20 cellular contexts compared by ENCODE assay signal in genomic region chr2:197437380-197437779, GRCh38.
"Had no signal": no experiment of that assay in that cellular context is flagged by ENCODE, and none has a peak within 500 bp of the region (broad histone marks: within the 10 kb centered on the region; RNA-seq: fewer than 3 reads in every experiment).

No MANE protein-coding gene starts in this region.

- H3K4me3 Mint-ChIP-seq: activated T-cell treated with anti-CD3 and anti-CD28 coated beads, Interleukin-2, amount 50 U/mL, for 4 hours; stimulated activated naive B cell treated with anti-CD40 and anti-IgM and Interleukin-4, amounts not matched to agents 10 μg/mL and 1 μg/mL and 100 μg/mL, for 72 hours had no signal

- H3K27ac ChIP-seq: cardiac muscle cell, esophagus squamous epithelium, heart right ventricle, left ventricle myocardium inferior, spleen, thoracic aorta, upper lobe of right lung, WERI-Rb-1 had no signal

- H3K27me3 Mint-ChIP-seq: activated CD8-positive, alpha-beta T cell treated with anti-CD3 and anti-CD28 coated beads for 36 hours; stimulated activated naive B cell treated with anti-CD40 and anti-IgM and Interleukin-4, amounts not matched to agents 10 μg/mL and 1 μg/mL and 100 μg/mL, for 72 hours had no signal

- H3K9me3 ChIP-seq: esophagus squamous epithelium, heart right ventricle, left ventricle myocardium inferior, spleen, thoracic aorta, upper lobe of right lung had no signal

- DNase-seq: activated CD8-positive, alpha-beta T cell treated with anti-CD3 and anti-CD28 coated beads for 36 hours; activated naive CD4-positive, alpha-beta T cell treated with anti-CD3 and anti-CD28 coated beads, Interleukin-2, amount 50 U/mL, for 16 hours; activated T-cell treated with anti-CD3 and anti-CD28 coated beads, Interleukin-2, amount 50 U/mL, for 4 hours; amniotic stem cell; dermis blood vessel endothelial cell; effector memory CD4-positive, alpha-beta T cell; esophagus squamous epithelium; heart right ventricle; kidney glomerular epithelial cell; left ventricle myocardium inferior; mammary epithelial cell; midbrain; spleen; stimulated activated naive B cell treated with anti-CD40 and anti-IgM and Interleukin-4, amounts not matched to agents 10 μg/mL and 1 μg/mL and 100 μg/mL, for 72 hours; T-cell; upper lobe of right lung; WERI-Rb-1 had no signal

- H3K36me3 ChIP-seq: cardiac muscle cell, esophagus squamous epithelium, heart right ventricle, left ventricle myocardium inferior, spleen, thoracic aorta, upper lobe of right lung had no signal

- H3K27me3 ChIP-seq: cardiac muscle cell, esophagus squamous epithelium, heart right ventricle, spleen, upper lobe of right lung had no signal

- H3K9me3 Mint-ChIP-seq: activated CD8-positive, alpha-beta T cell treated with anti-CD3 and anti-CD28 coated beads for 36 hours; activated T-cell treated with anti-CD3 and anti-CD28 coated beads, Interleukin-2, amount 50 U/mL, for 4 hours; stimulated activated naive B cell treated with anti-CD40 and anti-IgM and Interleukin-4, amounts not matched to agents 10 μg/mL and 1 μg/mL and 100 μg/mL, for 72 hours; T-cell had no signal

- H3K4me3 ChIP-seq: cardiac muscle cell, esophagus squamous epithelium, heart right ventricle, left ventricle myocardium inferior, spleen, thoracic aorta, upper lobe of right lung had no signal

- FAIRE-seq: endothelial cell of umbilical vein had no signal

- H3K27ac Mint-ChIP-seq: activated CD8-positive, alpha-beta T cell treated with anti-CD3 and anti-CD28 coated beads for 36 hours; stimulated activated naive B cell treated with anti-CD40 and anti-IgM and Interleukin-4, amounts not matched to agents 10 μg/mL and 1 μg/mL and 100 μg/mL, for 72 hours; T-cell had no signal

- ATAC-seq: activated CD8-positive, alpha-beta T cell treated with anti-CD3 and anti-CD28 coated beads for 36 hours; activated T-cell treated with anti-CD3 and anti-CD28 coated beads, Interleukin-2, amount 50 U/mL, for 4 hours; heart right ventricle; stimulated activated naive B cell treated with anti-CD40 and anti-IgM and Interleukin-4, amounts not matched to agents 10 μg/mL and 1 μg/mL and 100 μg/mL, for 72 hours; T-cell; upper lobe of right lung had no signal

- H3K36me3 Mint-ChIP-seq: T-cell had no signal
